ENCODE assay signal across 8 cellular contexts in genomic region chr17:60392042-60392844, GRCh38. TPM values are rescaled to one million over a fixed set of nuclear protein-coding genes. Genes with fewer than 3 reads are reported as not detected.
DNase-seq lines count a peak whose midpoint lies in the region; TF ChIP-seq lines count a peak whose summit lies in the region.

A gene with protein sequence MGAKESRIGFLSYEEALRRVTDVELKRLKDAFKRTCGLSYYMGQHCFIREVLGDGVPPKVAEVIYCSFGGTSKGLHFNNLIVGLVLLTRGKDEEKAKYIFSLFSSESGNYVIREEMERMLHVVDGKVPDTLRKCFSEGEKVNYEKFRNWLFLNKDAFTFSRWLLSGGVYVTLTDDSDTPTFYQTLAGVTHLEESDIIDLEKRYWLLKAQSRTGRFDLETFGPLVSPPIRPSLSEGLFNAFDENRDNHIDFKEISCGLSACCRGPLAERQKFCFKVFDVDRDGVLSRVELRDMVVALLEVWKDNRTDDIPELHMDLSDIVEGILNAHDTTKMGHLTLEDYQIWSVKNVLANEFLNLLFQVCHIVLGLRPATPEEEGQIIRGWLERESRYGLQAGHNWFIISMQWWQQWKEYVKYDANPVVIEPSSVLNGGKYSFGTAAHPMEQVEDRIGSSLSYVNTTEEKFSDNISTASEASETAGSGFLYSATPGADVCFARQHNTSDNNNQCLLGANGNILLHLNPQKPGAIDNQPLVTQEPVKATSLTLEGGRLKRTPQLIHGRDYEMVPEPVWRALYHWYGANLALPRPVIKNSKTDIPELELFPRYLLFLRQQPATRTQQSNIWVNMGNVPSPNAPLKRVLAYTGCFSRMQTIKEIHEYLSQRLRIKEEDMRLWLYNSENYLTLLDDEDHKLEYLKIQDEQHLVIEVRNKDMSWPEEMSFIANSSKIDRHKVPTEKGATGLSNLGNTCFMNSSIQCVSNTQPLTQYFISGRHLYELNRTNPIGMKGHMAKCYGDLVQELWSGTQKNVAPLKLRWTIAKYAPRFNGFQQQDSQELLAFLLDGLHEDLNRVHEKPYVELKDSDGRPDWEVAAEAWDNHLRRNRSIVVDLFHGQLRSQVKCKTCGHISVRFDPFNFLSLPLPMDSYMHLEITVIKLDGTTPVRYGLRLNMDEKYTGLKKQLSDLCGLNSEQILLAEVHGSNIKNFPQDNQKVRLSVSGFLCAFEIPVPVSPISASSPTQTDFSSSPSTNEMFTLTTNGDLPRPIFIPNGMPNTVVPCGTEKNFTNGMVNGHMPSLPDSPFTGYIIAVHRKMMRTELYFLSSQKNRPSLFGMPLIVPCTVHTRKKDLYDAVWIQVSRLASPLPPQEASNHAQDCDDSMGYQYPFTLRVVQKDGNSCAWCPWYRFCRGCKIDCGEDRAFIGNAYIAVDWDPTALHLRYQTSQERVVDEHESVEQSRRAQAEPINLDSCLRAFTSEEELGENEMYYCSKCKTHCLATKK (N-terminal part only) (minus strand): TSS chr17:60392133. CDS start chr17:60391939, 194 bp downstream.

- H3K27me3 ChIP-seq in Loucy (ENCODE audit: insufficient read depth, low read length, poor library complexity, severe bottlenecking) (no peaks in the 10 kb centered on the region), neural cell (ENCODE audit: insufficient read depth, low read depth, low read length) (no peaks in the 10 kb centered on the region), stomach (no peaks in the 10 kb centered on the region)

- H3K79me2 ChIP-seq in Loucy (ENCODE audit: insufficient read depth, low read length), result peaks cover 53% of the 10 kb centered on the region
- H3K79me2 ChIP-seq in neural cell (replicated peaks; ENCODE audit: insufficient read depth, low read length), result peaks cover 39% of the 10 kb centered on the region

- H3F3A ChIP-seq in Loucy (ENCODE audit: low read depth) (no peaks in the 10 kb centered on the region), neural cell (ENCODE audit: insufficient read depth, low read length, poor library complexity, severe bottlenecking) (peaks cover 6% of the 10 kb centered on the region)

- H2AFZ ChIP-seq in Loucy (ENCODE audit: low read length) (peak within 1 kb of the TSS; percentile 87), neural cell (ENCODE audit: low read depth, low read length) (peak within 1 kb of the TSS; percentile 77)

- peak; percentile 39 for TF ChIP-seq RAD21 in neural cell (conservative IDR thresholded peaks at IDR 0.05)

- TF ChIP-seq EP300 in neural cell (conservative IDR thresholded peaks at IDR 0.05; ENCODE audit: poor library complexity, severe bottlenecking) (peak; percentile 76), stomach (IDR thresholded peaks at IDR 0.05) (peak; percentile 66)

- intact Hi-C loops in stomach (cut with DNase I; ENCODE audit: low total_unique reads), result no loop called here

- WGBS in stomach, 5 donors, result 0 to 1% (median 0%) methylated on average over 48 to 68 of the region's 68 CpGs

- H3K27ac ChIP-seq in neural cell (ENCODE audit: low read length) (peak within 1 kb of the TSS; percentile 91), stomach (peak within 1 kb of the TSS; percentile 88 to 97 (median 94))

- peak within 1 kb of the TSS; percentile 80 for H3K4me2 ChIP-seq in Loucy (ENCODE audit: low read depth, low read length, poor library complexity, severe bottlenecking)
- H3K4me2 ChIP-seq in neural cell (ENCODE audit: low read length), result peak within 1 kb of the TSS; percentile 94

- H3K4me3 ChIP-seq in Loucy (ENCODE audit: low read length, poor library complexity, severe bottlenecking) (peak within 1 kb of the TSS; percentile 88), neural cell (ENCODE audit: low read length) (peak within 1 kb of the TSS; percentile 87), stomach (peak within 1 kb of the TSS; percentile 78 to 94 (median 92))

- H3K36me3 ChIP-seq in Loucy (ENCODE audit: insufficient read depth, low read length) (no peaks in the 10 kb centered on the region), neural cell (ENCODE audit: insufficient read depth, low read length) (no peaks in the 10 kb centered on the region), stomach (no peaks in the 10 kb centered on the region)

- DNase-seq in ELR (ENCODE audit: low read depth) (peak; percentile 99), H4 (ENCODE audit: low spot score) (peak; percentile 99), SHP77 (lab: John Stamatoyannopoulos, UW) (peak; percentile 92 to 96), fibroblast of the conjunctiva (ENCODE audit: low read depth) (peak; percentile 98), stomach (peak; percentile 98)
- DNase-seq in activated effector memory CD4-positive, alpha-beta T cell treated with anti-CD3 and anti-CD28 coated beads, Interleukin-2, amount 50 U/mL, for 16 hours, result peak; percentile 99

- TF ChIP-seq CTCF in Loucy (conservative IDR thresholded peaks at IDR 0.05; ENCODE audit: low read length) (no peak), neural cell (IDR thresholded peaks at IDR 0.05; ENCODE audit: poor library complexity, severe bottlenecking) (peak; percentile 78), stomach (IDR thresholded peaks at IDR 0.05) (peak in 3 of 7 experiments; percentile 9 to 37 (median 25))

- H3K9me3 ChIP-seq in Loucy (ENCODE audit: insufficient read depth, low read depth, low read length) (no peaks in the 10 kb centered on the region), neural cell (ENCODE audit: low read length) (no peaks in the 10 kb centered on the region), stomach (no peaks in the 10 kb centered on the region)

- TF ChIP-seq POLR2A in stomach (IDR thresholded peaks at IDR 0.05), result no peak

- H3K9ac ChIP-seq in Loucy (ENCODE audit: low read depth, low read length, poor library complexity, severe bottlenecking) (peak within 1 kb of the TSS; percentile 99), neural cell (ENCODE audit: low read length) (peak within 1 kb of the TSS; percentile 98)

- H3K9me2 ChIP-seq in Loucy (replicated peaks; ENCODE audit: low read depth, low read length) (no peaks in the 10 kb centered on the region), neural cell (ENCODE audit: insufficient read depth, low read length) (no peaks in the 10 kb centered on the region)

- H3K4me1 ChIP-seq in Loucy (ENCODE audit: insufficient read depth, low read length, poor library complexity, severe bottlenecking), result peaks cover 41% of the 10 kb centered on the region
- peaks cover 25 to 58% (median 37%) of the 10 kb centered on the region in 4 donors for H3K4me1 ChIP-seq in stomach

- H4K20me1 ChIP-seq in Loucy (ENCODE audit: insufficient read depth, low read length, poor library complexity, severe bottlenecking) (peaks cover 35% of the 10 kb centered on the region), neural cell (ENCODE audit: insufficient read depth) (no peaks in the 10 kb centered on the region)

TF ChIP-seq in neural cell, 6 proteins besides CTCF, POLR2A, EP300 and RAD21:
- TF ChIP-seq, protein P1, sequence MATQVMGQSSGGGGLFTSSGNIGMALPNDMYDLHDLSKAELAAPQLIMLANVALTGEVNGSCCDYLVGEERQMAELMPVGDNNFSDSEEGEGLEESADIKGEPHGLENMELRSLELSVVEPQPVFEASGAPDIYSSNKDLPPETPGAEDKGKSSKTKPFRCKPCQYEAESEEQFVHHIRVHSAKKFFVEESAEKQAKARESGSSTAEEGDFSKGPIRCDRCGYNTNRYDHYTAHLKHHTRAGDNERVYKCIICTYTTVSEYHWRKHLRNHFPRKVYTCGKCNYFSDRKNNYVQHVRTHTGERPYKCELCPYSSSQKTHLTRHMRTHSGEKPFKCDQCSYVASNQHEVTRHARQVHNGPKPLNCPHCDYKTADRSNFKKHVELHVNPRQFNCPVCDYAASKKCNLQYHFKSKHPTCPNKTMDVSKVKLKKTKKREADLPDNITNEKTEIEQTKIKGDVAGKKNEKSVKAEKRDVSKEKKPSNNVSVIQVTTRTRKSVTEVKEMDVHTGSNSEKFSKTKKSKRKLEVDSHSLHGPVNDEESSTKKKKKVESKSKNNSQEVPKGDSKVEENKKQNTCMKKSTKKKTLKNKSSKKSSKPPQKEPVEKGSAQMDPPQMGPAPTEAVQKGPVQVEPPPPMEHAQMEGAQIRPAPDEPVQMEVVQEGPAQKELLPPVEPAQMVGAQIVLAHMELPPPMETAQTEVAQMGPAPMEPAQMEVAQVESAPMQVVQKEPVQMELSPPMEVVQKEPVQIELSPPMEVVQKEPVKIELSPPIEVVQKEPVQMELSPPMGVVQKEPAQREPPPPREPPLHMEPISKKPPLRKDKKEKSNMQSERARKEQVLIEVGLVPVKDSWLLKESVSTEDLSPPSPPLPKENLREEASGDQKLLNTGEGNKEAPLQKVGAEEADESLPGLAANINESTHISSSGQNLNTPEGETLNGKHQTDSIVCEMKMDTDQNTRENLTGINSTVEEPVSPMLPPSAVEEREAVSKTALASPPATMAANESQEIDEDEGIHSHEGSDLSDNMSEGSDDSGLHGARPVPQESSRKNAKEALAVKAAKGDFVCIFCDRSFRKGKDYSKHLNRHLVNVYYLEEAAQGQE (IDR thresholded peaks at IDR 0.05; ENCODE audit: borderline replicate concordance), result peak; percentile 88
- TF ChIP-seq POLR2AphosphoS5 (IDR thresholded peaks at IDR 0.05) (peak; percentile 91), EZH2 (IDR thresholded peaks at IDR 0.05; ENCODE audit: borderline replicate concordance, insufficient read depth, low read length, poor library complexity, severe bottlenecking) (no peak), SMC3 (conservative IDR thresholded peaks at IDR 0.05; ENCODE audit: poor library complexity) (peak; percentile 39), MXI1 (conservative IDR thresholded peaks at IDR 0.05; ENCODE audit: poor library complexity, severe bottlenecking) (peak; percentile 95), TAF1 (IDR thresholded peaks at IDR 0.05; ENCODE audit: low read depth) (peak; percentile 77)
TF ChIP-seq in neural cell: peak in this region for 5.

RNA-seq across cellular contexts. Expression of the gene that starts here (rescaled TPM):
- 29.4 and 30.0 TPM in 2 replicates for total RNA-seq in H4 (2014; rRNA removed; shearing (Covaris generic))
- 25.7 and 27.7 TPM in 2 replicates for polyA plus RNA-seq in neural cell
- polyA minus RNA-seq in neural cell, result 121 and 133 TPM in 2 replicates
- total RNA-seq in stomach, result 10 to 100 TPM; 12.3 to 70.9 (median 32.6) TPM
- 10 to 100 TPM in 2 of 3 donors, 1 to 10 TPM in 1; 7.5 to 16.3 (median 15.2) TPM for polyA plus RNA-seq in stomach

Comparison
In these comparisons a context has a peak if more than half of its experiments do, and no peak if none do; other contexts are left out.
1. Peak in every context shown above with its lines: DNase-seq, H3K4me3 ChIP-seq and H3K27ac ChIP-seq.